Comparison of ENCODE assay signal across 10 cellular contexts in genomic region chr11:47918370-47918690, GRCh38.
DNase-seq lines count a peak whose midpoint lies in the region; ATAC-seq and TF ChIP-seq lines count a peak whose summit lies in the region.
"Had no signal": no experiment of that assay in that cellular context is flagged by ENCODE, and none has a peak within 500 bp of the region (broad histone marks: within the 10 kb centered on the region; RNA-seq: fewer than 3 reads in every experiment).

No MANE protein-coding gene starts in this region.

- no peaks in the 10 kb centered on the region for H3K9me3 Mint-ChIP-seq in central memory CD8-positive, alpha-beta T cell
- no peaks in the 10 kb centered on the region for H3K9me3 Mint-ChIP-seq in natural killer cell treated with Interleukin-12 subunit alpha and Interleukin-12 subunit beta and Interleukin-15 and Interleukin-18, amount 100 ng/mL, for 72 hours
- no peaks in the 10 kb centered on the region for H3K9me3 Mint-ChIP-seq in activated T-cell treated with anti-CD3 and anti-CD28 coated beads, Interleukin-2, amount 50 U/mL, for 4 hours
- no peaks in the 10 kb centered on the region for H3K9me3 Mint-ChIP-seq in WTC11

- POLR2A ChIA-PET in AG04450 (lab: Yijun Ruan, JAX) (interaction anchor here (0.7 to 1.2 kb wide), 2 partner anchors 10 to 12 kb away, joined by 4 to 5 read pairs; no protein-coding TSS in a partner anchor), WTC11 (lab: Charles Lee) (no interaction called here)

- H3K4me3 Mint-ChIP-seq in central memory CD8-positive, alpha-beta T cell, result peak overlapping the region; percentile 6
- peak overlapping the region; percentile 59 for H3K4me3 Mint-ChIP-seq in natural killer cell treated with Interleukin-12 subunit alpha and Interleukin-12 subunit beta and Interleukin-15 and Interleukin-18, amount 100 ng/mL, for 72 hours
- H3K4me3 Mint-ChIP-seq in activated T-cell treated with anti-CD3 and anti-CD28 coated beads, Interleukin-2, amount 50 U/mL, for 4 hours, result no peak overlapping the region
- H3K4me3 Mint-ChIP-seq in WTC11, result no peak overlapping the region

- peak overlapping the region; percentile 50 for H3K4me3 ChIP-seq in AG04450 (ENCODE audit: low read depth, low read length)
- H3K4me3 ChIP-seq in HUES48 (ENCODE audit: low read depth, low read length), result no peak overlapping the region

- no peak for TF ChIP-seq CTCF in AG04450 (IDR thresholded peaks at IDR 0.05; ENCODE audit: low read depth, low read length)
- no peak for TF ChIP-seq CTCF in WTC11 (IDR thresholded peaks at IDR 0.05)

- peaks cover 13% of the 10 kb centered on the region for H3K4me1 ChIP-seq in HUES48 (ENCODE audit: control insufficient read depth, insufficient read depth, low read length)

- peak overlapping the region; percentile 75 for H3K27ac Mint-ChIP-seq in central memory CD8-positive, alpha-beta T cell (ENCODE audit: low read depth)
- H3K27ac Mint-ChIP-seq in natural killer cell treated with Interleukin-12 subunit alpha and Interleukin-12 subunit beta and Interleukin-15 and Interleukin-18, amount 100 ng/mL, for 72 hours, result peak overlapping the region; percentile 51 to 59
- no peak overlapping the region for H3K27ac Mint-ChIP-seq in WTC11

- no peaks in the 10 kb centered on the region for H3K27me3 Mint-ChIP-seq in central memory CD8-positive, alpha-beta T cell
- H3K27me3 Mint-ChIP-seq in natural killer cell treated with Interleukin-12 subunit alpha and Interleukin-12 subunit beta and Interleukin-15 and Interleukin-18, amount 100 ng/mL, for 72 hours, result peaks cover 0 to 2% of the 10 kb centered on the region in 2 donors
- H3K27me3 Mint-ChIP-seq in activated T-cell treated with anti-CD3 and anti-CD28 coated beads, Interleukin-2, amount 50 U/mL, for 4 hours (ENCODE audit: low read depth), result no peaks in the 10 kb centered on the region
- H3K27me3 Mint-ChIP-seq in WTC11 (ENCODE audit: low read depth), result no peaks in the 10 kb centered on the region

- no peak for DNase-seq in AG04450 (ENCODE audit: low read depth, low spot score)
- DNase-seq in central memory CD8-positive, alpha-beta T cell (ENCODE audit: low spot score in 2 of 2), result no peak
- no peak for DNase-seq in natural killer cell treated with Interleukin-12 subunit alpha and Interleukin-12 subunit beta and Interleukin-15 and Interleukin-18, amount 100 ng/mL, for 72 hours (ENCODE audit: low spot score)
- DNase-seq in SKM-1 (lab: John Stamatoyannopoulos, UW; ENCODE audit: unreplicated experiment), result no peak
- no peak for DNase-seq in stimulated activated CD4-positive, alpha-beta T cell treated with anti-CD3 and anti-CD28 coated beads, Interleukin-4, amount 100 ng/mL, for 24 hours
- no peak for DNase-seq in activated T-cell treated with anti-CD3 and anti-CD28 coated beads, Interleukin-2, amount 50 U/mL, for 4 hours
- no peak for DNase-seq in WTC11 (ENCODE audit: low spot score)
- DNase-seq: cortex of kidney; stimulated activated CD4-positive, alpha-beta T cell treated with anti-CD3 and anti-CD28 coated beads, Interleukin-1b, Interleukin-23, amount 100 ng/mL, for 48 hours had no signal

- H3K27me3 ChIP-seq in AG04450 (ENCODE audit: control insufficient read depth, insufficient read depth, low read length), result no peaks in the 10 kb centered on the region
- no peaks in the 10 kb centered on the region for H3K27me3 ChIP-seq in HUES48 (ENCODE audit: control insufficient read depth, insufficient read depth, low read length)

- peaks cover 5% of the 10 kb centered on the region for H3K36me3 Mint-ChIP-seq in central memory CD8-positive, alpha-beta T cell (ENCODE audit: insufficient read depth)
- H3K36me3 Mint-ChIP-seq in natural killer cell treated with Interleukin-12 subunit alpha and Interleukin-12 subunit beta and Interleukin-15 and Interleukin-18, amount 100 ng/mL, for 72 hours, result no peaks in the 10 kb centered on the region
- no peaks in the 10 kb centered on the region for H3K36me3 Mint-ChIP-seq in activated T-cell treated with anti-CD3 and anti-CD28 coated beads, Interleukin-2, amount 50 U/mL, for 4 hours (ENCODE audit: insufficient read depth)
- H3K36me3 Mint-ChIP-seq in WTC11, result no peaks in the 10 kb centered on the region

- peaks cover 46% of the 10 kb centered on the region for H3K4me1 Mint-ChIP-seq in central memory CD8-positive, alpha-beta T cell
- H3K4me1 Mint-ChIP-seq in natural killer cell treated with Interleukin-12 subunit alpha and Interleukin-12 subunit beta and Interleukin-15 and Interleukin-18, amount 100 ng/mL, for 72 hours (ENCODE audit: low read depth in 2 of 2), result peaks cover 36 to 37% of the 10 kb centered on the region in 2 donors
- peaks cover 69% of the 10 kb centered on the region for H3K4me1 Mint-ChIP-seq in activated T-cell treated with anti-CD3 and anti-CD28 coated beads, Interleukin-2, amount 50 U/mL, for 4 hours (ENCODE audit: low read depth)
- peaks cover 19% of the 10 kb centered on the region for H3K4me1 Mint-ChIP-seq in WTC11

- CTCF ChIA-PET in AG04450 (lab: Charles Lee), result interaction anchor here (1.1 to 1.2 kb wide), 2 partner anchors 15 to 191 kb away, joined by 3 to 4 read pairs; no protein-coding TSS in a partner anchor
- CTCF ChIA-PET in WTC11 (lab: Charles Lee), result no interaction called here

- H3K9me3 ChIP-seq in AG04450 (ENCODE audit: control insufficient read depth, insufficient read depth, low read length) (no peaks in the 10 kb centered on the region), HUES48 (ENCODE audit: control insufficient read depth, insufficient read depth, low read length) (no peaks in the 10 kb centered on the region)

- no peaks in the 10 kb centered on the region for H3K36me3 ChIP-seq in HUES48 (ENCODE audit: control insufficient read depth, insufficient read depth, low read length)

- no peak overlapping the region for H3K9ac ChIP-seq in HUES48 (ENCODE audit: low read depth, low read length)

- H3K27ac ChIP-seq in AG04450 (ENCODE audit: low read depth, low read length) (peak overlapping the region; percentile 92), HUES48 (ENCODE audit: low read depth, low read length) (peak overlapping the region; percentile 12)

- ATAC-seq in central memory CD8-positive, alpha-beta T cell (replicated peaks; ENCODE audit: extremely low read depth, poor library complexity, severe bottlenecking), result no peak
- ATAC-seq in natural killer cell treated with Interleukin-12 subunit alpha and Interleukin-12 subunit beta and Interleukin-15 and Interleukin-18, amount 100 ng/mL, for 72 hours, result no peak
- no peak for ATAC-seq in activated T-cell treated with anti-CD3 and anti-CD28 coated beads, Interleukin-2, amount 50 U/mL, for 4 hours
- no peak for ATAC-seq in WTC11

TF ChIP-seq in WTC11, 78 proteins besides CTCF, POLR2A, EP300 and RAD21 (continues in another document):
- TF ChIP-seq ETV6 (CRISPR knock-in tag; IDR thresholded peaks at IDR 0.05), result no peak
- TF ChIP-seq, protein P1, sequence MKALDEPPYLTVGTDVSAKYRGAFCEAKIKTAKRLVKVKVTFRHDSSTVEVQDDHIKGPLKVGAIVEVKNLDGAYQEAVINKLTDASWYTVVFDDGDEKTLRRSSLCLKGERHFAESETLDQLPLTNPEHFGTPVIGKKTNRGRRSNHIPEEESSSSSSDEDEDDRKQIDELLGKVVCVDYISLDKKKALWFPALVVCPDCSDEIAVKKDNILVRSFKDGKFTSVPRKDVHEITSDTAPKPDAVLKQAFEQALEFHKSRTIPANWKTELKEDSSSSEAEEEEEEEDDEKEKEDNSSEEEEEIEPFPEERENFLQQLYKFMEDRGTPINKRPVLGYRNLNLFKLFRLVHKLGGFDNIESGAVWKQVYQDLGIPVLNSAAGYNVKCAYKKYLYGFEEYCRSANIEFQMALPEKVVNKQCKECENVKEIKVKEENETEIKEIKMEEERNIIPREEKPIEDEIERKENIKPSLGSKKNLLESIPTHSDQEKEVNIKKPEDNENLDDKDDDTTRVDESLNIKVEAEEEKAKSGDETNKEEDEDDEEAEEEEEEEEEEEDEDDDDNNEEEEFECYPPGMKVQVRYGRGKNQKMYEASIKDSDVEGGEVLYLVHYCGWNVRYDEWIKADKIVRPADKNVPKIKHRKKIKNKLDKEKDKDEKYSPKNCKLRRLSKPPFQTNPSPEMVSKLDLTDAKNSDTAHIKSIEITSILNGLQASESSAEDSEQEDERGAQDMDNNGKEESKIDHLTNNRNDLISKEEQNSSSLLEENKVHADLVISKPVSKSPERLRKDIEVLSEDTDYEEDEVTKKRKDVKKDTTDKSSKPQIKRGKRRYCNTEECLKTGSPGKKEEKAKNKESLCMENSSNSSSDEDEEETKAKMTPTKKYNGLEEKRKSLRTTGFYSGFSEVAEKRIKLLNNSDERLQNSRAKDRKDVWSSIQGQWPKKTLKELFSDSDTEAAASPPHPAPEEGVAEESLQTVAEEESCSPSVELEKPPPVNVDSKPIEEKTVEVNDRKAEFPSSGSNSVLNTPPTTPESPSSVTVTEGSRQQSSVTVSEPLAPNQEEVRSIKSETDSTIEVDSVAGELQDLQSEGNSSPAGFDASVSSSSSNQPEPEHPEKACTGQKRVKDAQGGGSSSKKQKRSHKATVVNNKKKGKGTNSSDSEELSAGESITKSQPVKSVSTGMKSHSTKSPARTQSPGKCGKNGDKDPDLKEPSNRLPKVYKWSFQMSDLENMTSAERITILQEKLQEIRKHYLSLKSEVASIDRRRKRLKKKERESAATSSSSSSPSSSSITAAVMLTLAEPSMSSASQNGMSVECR (CRISPR knock-in tag; IDR thresholded peaks at IDR 0.05; ENCODE audit: borderline replicate concordance), result no peak
- TF ChIP-seq MAX (CRISPR knock-in tag; IDR thresholded peaks at IDR 0.05), result no peak
- TF ChIP-seq, protein P2, sequence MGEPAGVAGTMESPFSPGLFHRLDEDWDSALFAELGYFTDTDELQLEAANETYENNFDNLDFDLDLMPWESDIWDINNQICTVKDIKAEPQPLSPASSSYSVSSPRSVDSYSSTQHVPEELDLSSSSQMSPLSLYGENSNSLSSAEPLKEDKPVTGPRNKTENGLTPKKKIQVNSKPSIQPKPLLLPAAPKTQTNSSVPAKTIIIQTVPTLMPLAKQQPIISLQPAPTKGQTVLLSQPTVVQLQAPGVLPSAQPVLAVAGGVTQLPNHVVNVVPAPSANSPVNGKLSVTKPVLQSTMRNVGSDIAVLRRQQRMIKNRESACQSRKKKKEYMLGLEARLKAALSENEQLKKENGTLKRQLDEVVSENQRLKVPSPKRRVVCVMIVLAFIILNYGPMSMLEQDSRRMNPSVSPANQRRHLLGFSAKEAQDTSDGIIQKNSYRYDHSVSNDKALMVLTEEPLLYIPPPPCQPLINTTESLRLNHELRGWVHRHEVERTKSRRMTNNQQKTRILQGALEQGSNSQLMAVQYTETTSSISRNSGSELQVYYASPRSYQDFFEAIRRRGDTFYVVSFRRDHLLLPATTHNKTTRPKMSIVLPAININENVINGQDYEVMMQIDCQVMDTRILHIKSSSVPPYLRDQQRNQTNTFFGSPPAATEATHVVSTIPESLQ (CRISPR knock-in tag; IDR thresholded peaks at IDR 0.05), result no peak

Comparison
In these comparisons a context has a peak if more than half of its experiments do, and no peak if none do; other contexts are left out.
1. H3K4me3 Mint-ChIP-seq: peak in central memory CD8-positive, alpha-beta T cell (single experiment) and natural killer cell treated with Interleukin-12 subunit alpha and Interleukin-12 subunit beta and Interleukin-15 and Interleukin-18, amount 100 ng/mL, for 72 hours (single experiment); none in activated T-cell treated with anti-CD3 and anti-CD28 coated beads, Interleukin-2, amount 50 U/mL, for 4 hours (single experiment) and WTC11 (single experiment).